ENCODE assay signal across 14 cellular contexts in genomic region chr12:78802593-78802992, GRCh38.
DNase-seq lines count a peak whose midpoint lies in the region; FAIRE-seq and TF ChIP-seq lines count a peak whose summit lies in the region.
"Had no signal": no experiment of that assay in that cellular context is flagged by ENCODE, and none has a peak within 500 bp of the region (broad histone marks: within the 10 kb centered on the region; RNA-seq: fewer than 3 reads in every experiment).

No MANE protein-coding gene starts in this region.

- H3K4me3 ChIP-seq in fibroblast of mammary gland (ENCODE audit: control insufficient read depth, low read depth, low read length) (no peak overlapping the region), OCI-LY7 (ENCODE audit: low read depth, low read length, poor library complexity, severe bottlenecking) (no peak overlapping the region), vagina (no peak overlapping the region)
- H3K4me3 ChIP-seq: left lung, ovary had no signal

- intact Hi-C loops in OCI-LY7 (cut with micrococcal nuclease; ENCODE audit: unreplicated experiment) (no loop called here), vagina (cut with DNase I) (no loop called here)

- H3K4me1 ChIP-seq in OCI-LY7 (ENCODE audit: insufficient read depth, low read length, poor library complexity, severe bottlenecking) (no peaks in the 10 kb centered on the region), vagina (no peaks in the 10 kb centered on the region)
- H3K4me1 ChIP-seq: left lung had no signal

- CTCF ChIA-PET in OCI-LY7 (lab: Charles Lee; ENCODE audit: unreplicated experiment) = no interaction called here

- FAIRE-seq in urothelium cell line (lab: Jason Lieb, UNC) = peak; percentile 9
- FAIRE-seq: A204.1 had no signal

- no peak for TF ChIP-seq POLR2A in vagina (IDR thresholded peaks at IDR 0.05)

- no peaks in the 10 kb centered on the region for H3K36me3 ChIP-seq in OCI-LY7 (ENCODE audit: insufficient read depth, low read length)
- H3K36me3 ChIP-seq in vagina = no peaks in the 10 kb centered on the region
- H3K36me3 ChIP-seq: left lung, ovary had no signal

- POLR2A ChIA-PET in OCI-LY7 (lab: Charles Lee) = no interaction called here

- H3K4me2 ChIP-seq in OCI-LY7 (ENCODE audit: low read length) = no peak overlapping the region

- H3K27me3 ChIP-seq in vagina = no peaks in the 10 kb centered on the region
- H3K27me3 ChIP-seq: left lung, ovary had no signal

- H4K20me1 ChIP-seq in OCI-LY7 (ENCODE audit: insufficient read depth, low read length) = no peaks in the 10 kb centered on the region

- H2AFZ ChIP-seq in OCI-LY7 (ENCODE audit: low read length) = no peak overlapping the region

- H3K79me2 ChIP-seq in OCI-LY7 (ENCODE audit: insufficient read depth, low read depth, low read length) = no peaks in the 10 kb centered on the region

- peak; percentile 70 for DNase-seq in NCI-H82 (lab: John Stamatoyannopoulos, UW)
- no peak for DNase-seq in NCI-H82 treated with DMSO at 0.1 percent for 48 hours (lab: John Stamatoyannopoulos, UW; ENCODE audit: unreplicated experiment)
- peak; percentile 93 for DNase-seq in RPMI7951 (ENCODE audit: low read depth)
- peak; percentile 67 for DNase-seq in fibroblast of mammary gland (ENCODE audit: low read depth)
- peak; percentile 70 for DNase-seq in urothelium cell line (ENCODE audit: low spot score)
- DNase-seq in OCI-LY7 (ENCODE audit: low spot score) = no peak
- DNase-seq in vagina (ENCODE audit: extremely low spot score in 2 of 2) = no peak
- no peak for DNase-seq in effector CD8-positive, alpha-beta T cell (lab: John Stamatoyannopoulos, UW)
- DNase-seq: activated B cell treated with CpG ODN at 0.5 μM for 24 hours; activated T-cell treated with anti-CD3 and anti-CD28 coated beads, Interleukin-2, amount 50 U/mL, for 1 hour; left lung; ovary; stimulated activated CD4-positive, alpha-beta T cell treated with anti-CD3 and anti-CD28 coated beads, Interleukin-4, amount 100 ng/mL, for 24 hours had no signal

- H3K9me3 ChIP-seq in OCI-LY7 (ENCODE audit: low read length) = no peaks in the 10 kb centered on the region
- no peaks in the 10 kb centered on the region for H3K9me3 ChIP-seq in vagina
- H3K9me3 ChIP-seq: ovary had no signal

- no peak overlapping the region for H3K27ac ChIP-seq in OCI-LY7 (ENCODE audit: low read depth, low read length, poor library complexity, severe bottlenecking)
- no peak overlapping the region for H3K27ac ChIP-seq in vagina
- H3K27ac ChIP-seq: left lung, ovary had no signal

- no peaks in the 10 kb centered on the region for H3K9me2 ChIP-seq in OCI-LY7 (ENCODE audit: insufficient read depth, low read length)

- no TSS peak for BruUV-seq in OCI-LY7 (replicated peaks; lab: Mats Ljungman, UMichigan)

- no peak for TF ChIP-seq CTCF in fibroblast of mammary gland (conservative IDR thresholded peaks at IDR 0.05; ENCODE audit: control insufficient read depth, insufficient read depth, low read depth, low read length)
- TF ChIP-seq CTCF in OCI-LY7 (conservative IDR thresholded peaks at IDR 0.05; ENCODE audit: low read length) = no peak
- no peak for TF ChIP-seq CTCF in vagina (IDR thresholded peaks at IDR 0.05)

Comparison
In these comparisons a context has a peak if more than half of its experiments do, and no peak if none do; other contexts are left out.
1. DNase-seq: peak in NCI-H82 (single experiment), RPMI7951 (single experiment), fibroblast of mammary gland (single experiment) and urothelium cell line (single experiment); none in NCI-H82 treated with DMSO at 0.1 percent for 48 hours (single experiment), OCI-LY7 (single experiment), vagina (0 of 2) and effector CD8-positive, alpha-beta T cell (single experiment).